Comparison of ENCODE assay signal across 8 cellular contexts in genomic region chr1:1615256-1616044, GRCh38.
DNase-seq lines count a peak whose midpoint lies in the region; ATAC-seq and TF ChIP-seq lines count a peak whose summit lies in the region.

MIB2 (plus strand) TSS chr1:1615500; CDS start chr1:1623453, 7,953 bp downstream.

- H3K27me3 Mint-ChIP-seq in central memory CD8-positive, alpha-beta T cell = no peaks in the 10 kb centered on the region

- peak within 1 kb of the TSS; percentile 99 for H3K27ac Mint-ChIP-seq in central memory CD8-positive, alpha-beta T cell (ENCODE audit: low read depth)

- TF ChIP-seq CTCF in AG10803 (conservative IDR thresholded peaks at IDR 0.05; ENCODE audit: low read length) = no peak

- peak within 1 kb of the TSS; percentile 94 for H3K4me3 Mint-ChIP-seq in central memory CD8-positive, alpha-beta T cell

- H3K4me1 Mint-ChIP-seq in central memory CD8-positive, alpha-beta T cell = peaks cover 22% of the 10 kb centered on the region

- peaks cover 26% of the 10 kb centered on the region for H3K36me3 Mint-ChIP-seq in central memory CD8-positive, alpha-beta T cell (ENCODE audit: insufficient read depth)

- ATAC-seq in GM19025 (IDR thresholded peaks at IDR 0.05; ENCODE audit: low read depth, unreplicated experiment) (peak; percentile 83), HG03280 (IDR thresholded peaks at IDR 0.05; ENCODE audit: unreplicated experiment) (peak; percentile 77)
- ATAC-seq in activated CD4-positive, CD25-positive, alpha-beta regulatory T cell treated with anti-CD3 and anti-CD28 coated beads, Interleukin-2, amount 50 U/mL, for 24 hours = peak; percentile 85 to 89
- peak; percentile 87 for ATAC-seq in central memory CD8-positive, alpha-beta T cell (replicated peaks; ENCODE audit: extremely low read depth, poor library complexity, severe bottlenecking)

- peak within 1 kb of the TSS; percentile 97 for H3K4me3 ChIP-seq in AG10803 (ENCODE audit: low read length)

- DNase-seq in AG10803 (ENCODE audit: low read depth) (peak; percentile 93), NCI-H446 treated with DMSO at 0.1 percent for 48 hours (lab: John Stamatoyannopoulos, UW) (peak; percentile 95), islet precursor cell (peak; percentile 98)
- peak; percentile 97 to 98 for DNase-seq in central memory CD8-positive, alpha-beta T cell (ENCODE audit: low spot score in 2 of 2)
- peak; percentile 95 to 97 (median 95) for DNase-seq in stimulated activated CD4-positive, alpha-beta T cell treated with anti-CD3 and anti-CD28 coated beads, Interleukin-12 subunit alpha, Interleukin-12 subunit beta, amount 100 ng/mL, for 48 hours (ENCODE audit: low read depth in 2 of 3, low spot score in 1 of 3)

- no peaks in the 10 kb centered on the region for H3K9me3 Mint-ChIP-seq in central memory CD8-positive, alpha-beta T cell

Comparison
In these comparisons a context has a peak if more than half of its experiments do, and no peak if none do; other contexts are left out.
1. Peak in every context shown above with its lines: DNase-seq, ATAC-seq and H3K4me3 ChIP-seq.